Comparison of ENCODE assay signal across 1 cellular context in genomic region chr20:49886571-49887203, GRCh38.
A peak's percentile ranks its signal among the peaks of the same experiment; 100 is the strongest.
TF ChIP-seq lines count a peak whose summit lies in the region.

No MANE protein-coding gene starts in this region.

TF ChIP-seq in HepG2, 621 proteins besides CTCF, POLR2A, EP300 and RAD21:
- peak; percentile 57 for TF ChIP-seq AGO2 (optimal IDR thresholded peaks at IDR 0.05; ENCODE audit: low read depth, low read length)
- TF ChIP-seq ATF7 (IDR thresholded peaks at IDR 0.05) = no peak
- TF ChIP-seq ATF7 (CRISPR knock-in tag; IDR thresholded peaks at IDR 0.05) = no peak
